ENCODE assay signal across 8 cellular contexts in the genomic region with DNA sequence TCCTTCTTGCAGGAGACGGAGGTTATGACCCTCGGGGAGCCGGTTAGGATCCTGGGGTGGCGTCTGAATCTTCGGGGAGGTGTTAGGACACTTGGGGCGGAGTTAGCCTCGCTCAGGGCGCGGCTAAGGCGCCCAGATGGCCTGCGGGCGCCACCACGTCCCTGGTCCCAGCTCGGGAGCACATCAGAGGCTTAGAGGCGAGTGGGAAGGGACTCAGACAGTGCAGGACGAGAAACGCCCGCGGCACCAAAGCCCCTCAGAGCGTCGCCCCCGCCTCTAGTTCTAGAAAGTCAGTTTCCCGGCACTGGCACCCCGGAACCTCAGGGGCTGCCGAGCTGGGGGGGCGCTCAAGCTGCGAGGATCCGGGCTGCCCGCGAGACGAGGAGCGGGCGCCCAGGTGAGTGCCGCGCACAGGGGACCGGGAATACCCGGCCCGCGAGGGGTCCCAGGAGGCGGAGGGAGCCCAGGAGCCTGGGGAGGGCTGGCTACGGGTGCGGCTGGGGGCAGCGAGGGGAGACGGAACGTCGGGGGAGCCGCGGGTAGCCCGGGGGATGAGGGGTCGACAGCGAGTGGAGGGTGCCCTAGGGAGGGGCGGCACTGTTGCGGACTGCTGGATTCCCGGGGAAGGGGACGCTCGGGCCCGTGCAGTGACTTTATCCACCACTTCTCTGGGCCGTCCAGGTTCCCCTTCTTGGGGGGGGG.
DNase-seq lines count a peak whose midpoint lies in the region; ATAC-seq lines count a peak whose summit lies in the region.

A gene (plus strand): TSS at position 153 of the 702 bp plus-strand sequence.

- H3K36me3 Mint-ChIP-seq in stimulated activated naive B cell treated with anti-CD40 and anti-IgM and Interleukin-4, amounts not matched to agents 10 μg/mL and 1 μg/mL and 100 μg/mL, for 72 hours = peaks cover 0 to 2% of the 10 kb centered on the region in 2 donors

- H3K27me3 ChIP-seq in iPS-15b (ENCODE audit: control insufficient read depth, insufficient read depth, low read length) = peaks cover 33% of the 10 kb centered on the region

- H3K4me1 ChIP-seq in iPS-15b (ENCODE audit: control insufficient read depth, insufficient read depth, low read length) = peaks cover 2% of the 10 kb centered on the region

- peaks cover 5 to 8% of the 10 kb centered on the region in 2 donors for H3K27me3 Mint-ChIP-seq in stimulated activated naive B cell treated with anti-CD40 and anti-IgM and Interleukin-4, amounts not matched to agents 10 μg/mL and 1 μg/mL and 100 μg/mL, for 72 hours

- H3K4me1 Mint-ChIP-seq in stimulated activated naive B cell treated with anti-CD40 and anti-IgM and Interleukin-4, amounts not matched to agents 10 μg/mL and 1 μg/mL and 100 μg/mL, for 72 hours = peaks cover 16 to 49% of the 10 kb centered on the region in 2 donors

- H3K36me3 ChIP-seq in iPS-15b (ENCODE audit: control insufficient read depth, insufficient read depth, low read length) = no peaks in the 10 kb centered on the region

- peak; percentile 63 to 68 for ATAC-seq in stimulated activated naive B cell treated with anti-CD40 and anti-IgM and Interleukin-4, amounts not matched to agents 10 μg/mL and 1 μg/mL and 100 μg/mL, for 72 hours (replicated peaks)
- ATAC-seq in HG02763 (IDR thresholded peaks at IDR 0.05; ENCODE audit: unreplicated experiment) = no peak

- DNase-seq in DMS 273 (lab: John Stamatoyannopoulos, UW; ENCODE audit: unreplicated experiment) (peak; percentile 41), DMS 273 treated with DMSO at 0.1 percent for 48 hours (lab: John Stamatoyannopoulos, UW) (no peak), SKM-1 (lab: John Stamatoyannopoulos, UW; ENCODE audit: unreplicated experiment) (peak; percentile 39), NCI-H446 (lab: John Stamatoyannopoulos, UW) (no peak), COR-L47 (lab: John Stamatoyannopoulos, UW) (no peak)
- DNase-seq in stimulated activated naive B cell treated with anti-CD40 and anti-IgM and Interleukin-4, amounts not matched to agents 10 μg/mL and 1 μg/mL and 100 μg/mL, for 72 hours = no peak

- peak within 1 kb of the TSS; percentile 85 to 89 for H3K4me3 Mint-ChIP-seq in stimulated activated naive B cell treated with anti-CD40 and anti-IgM and Interleukin-4, amounts not matched to agents 10 μg/mL and 1 μg/mL and 100 μg/mL, for 72 hours

- H3K9ac ChIP-seq in iPS-15b (ENCODE audit: low read depth, low read length) = peak within 1 kb of the TSS; percentile 47

- peak within 1 kb of the TSS; percentile 87 for H3K27ac Mint-ChIP-seq in stimulated activated naive B cell treated with anti-CD40 and anti-IgM and Interleukin-4, amounts not matched to agents 10 μg/mL and 1 μg/mL and 100 μg/mL, for 72 hours

- no peaks in the 10 kb centered on the region for H3K9me3 Mint-ChIP-seq in stimulated activated naive B cell treated with anti-CD40 and anti-IgM and Interleukin-4, amounts not matched to agents 10 μg/mL and 1 μg/mL and 100 μg/mL, for 72 hours

- no peaks in the 10 kb centered on the region for H3K9me3 ChIP-seq in iPS-15b (ENCODE audit: control insufficient read depth, insufficient read depth, low read length)

- peak within 1 kb of the TSS; percentile 64 for H3K4me3 ChIP-seq in iPS-15b (ENCODE audit: low read depth, low read length)

Comparison
In these comparisons a context has a peak if more than half of its experiments do, and no peak if none do; other contexts are left out.
1. DNase-seq: peak in DMS 273 (single experiment) and SKM-1 (single experiment); none in DMS 273 treated with DMSO at 0.1 percent for 48 hours (single experiment), stimulated activated naive B cell treated with anti-CD40 and anti-IgM and Interleukin-4, amounts not matched to agents 10 μg/mL and 1 μg/mL and 100 μg/mL, for 72 hours (single experiment), NCI-H446 (0 of 2) and COR-L47 (single experiment).